Comparison of ENCODE assay signal across 9 cellular contexts in the genomic region with DNA sequence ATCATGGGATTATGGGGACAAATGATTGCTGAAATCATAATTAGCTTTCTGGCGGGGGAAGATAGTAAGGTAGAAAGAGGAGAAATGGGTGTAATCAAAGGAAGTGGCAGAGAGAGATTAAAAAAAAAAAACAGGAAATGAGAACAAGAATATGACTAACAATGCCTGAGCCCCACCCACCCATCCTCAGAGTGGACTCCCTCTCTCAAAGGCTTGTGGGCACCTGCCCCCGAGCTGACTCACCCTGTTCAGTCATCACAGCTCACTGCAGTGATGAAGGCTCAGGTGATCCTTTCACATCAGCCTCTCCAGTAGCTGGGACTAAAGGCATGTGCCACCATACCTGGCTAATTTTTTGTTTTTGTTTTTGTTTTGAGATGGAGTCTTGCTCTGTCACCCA. TPM values are rescaled to one million over a fixed set of nuclear protein-coding genes. Genes with fewer than 3 reads are reported as not detected.
A peak's percentile ranks its signal among the peaks of the same experiment; 100 is the strongest.
DNase-seq lines count a peak whose midpoint lies in the region; ATAC-seq, FAIRE-seq and TF ChIP-seq lines count a peak whose summit lies in the region.
"Had no signal": no experiment of that assay in that cellular context is flagged by ENCODE, and none has a peak within 500 bp of the region (broad histone marks: within the 10 kb centered on the region; RNA-seq: fewer than 3 reads in every experiment).

No MANE protein-coding gene starts in this region.

- no peaks in the 10 kb centered on the region for H4K20me1 ChIP-seq in keratinocyte (ENCODE audit: control insufficient read depth, extremely low read depth, insufficient read depth, low read length)

- peaks cover 47% of the 10 kb centered on the region for H3K4me1 Mint-ChIP-seq in activated naive CD8-positive, alpha-beta T cell treated with anti-CD3 and anti-CD28 coated beads for 36 hours

- no peak overlapping the region for H3K4me3 ChIP-seq in keratinocyte (ENCODE audit: control insufficient read depth in 2 of 3, extremely low read depth in 1 of 3, insufficient read depth in 2 of 3, low read depth in 1 of 3, low read length in 3 of 3)
- H3K4me3 ChIP-seq: SK-N-MC had no signal

- H3K27ac ChIP-seq in keratinocyte (ENCODE audit: control insufficient read depth, insufficient read depth, low read length), result peak overlapping the region; percentile 84
- H3K27ac ChIP-seq: SK-N-MC had no signal

- no peaks in the 10 kb centered on the region for H3K79me2 ChIP-seq in keratinocyte (ENCODE audit: control insufficient read depth, insufficient read depth, low read length)

- peak; percentile 91 for FAIRE-seq in keratinocyte (lab: Jason Lieb, UNC)

- DNase-seq in COLO829 (ENCODE audit: low spot score) (peak; percentile 66), GM20000 (ENCODE audit: low spot score) (peak; percentile 86), SW 1271 (lab: John Stamatoyannopoulos, UW) (peak; percentile 84 to 88), keratinocyte (ENCODE audit: low read depth, low spot score) (peak; percentile 94), GOT3 (lab: John Stamatoyannopoulos, UW) (no peak)
- DNase-seq in activated naive CD8-positive, alpha-beta T cell treated with anti-CD3 and anti-CD28 coated beads for 36 hours, result peak; percentile 91
- peak; percentile 89 for DNase-seq in stimulated activated CD8-positive, alpha-beta memory T cell treated with anti-CD3 and anti-CD28 coated beads, Interleukin-4, amount 100 ng/mL, for 48 hours

- H3K4me2 ChIP-seq in keratinocyte (ENCODE audit: control insufficient read depth, extremely low read depth, insufficient read depth, low read depth, low read length), result peak overlapping the region; percentile 35

- no peaks in the 10 kb centered on the region for H3K9me1 ChIP-seq in keratinocyte (ENCODE audit: control insufficient read depth, extremely low read depth, insufficient read depth, low read length)

- H3K4me1 ChIP-seq in keratinocyte (ENCODE audit: control insufficient read depth, extremely low read depth, insufficient read depth, low read length), result peaks cover 34% of the 10 kb centered on the region

- no peaks in the 10 kb centered on the region for H3K27me3 Mint-ChIP-seq in activated naive CD8-positive, alpha-beta T cell treated with anti-CD3 and anti-CD28 coated beads for 36 hours

- peak overlapping the region; percentile 93 for H3K27ac Mint-ChIP-seq in activated naive CD8-positive, alpha-beta T cell treated with anti-CD3 and anti-CD28 coated beads for 36 hours

- peak overlapping the region; percentile 40 for H3K4me3 Mint-ChIP-seq in activated naive CD8-positive, alpha-beta T cell treated with anti-CD3 and anti-CD28 coated beads for 36 hours

- no peaks in the 10 kb centered on the region for H3K9me3 ChIP-seq in keratinocyte (ENCODE audit: control insufficient read depth, low read depth, low read length)

- H3K9me3 Mint-ChIP-seq in activated naive CD8-positive, alpha-beta T cell treated with anti-CD3 and anti-CD28 coated beads for 36 hours, result peaks cover 9% of the 10 kb centered on the region

- peak; percentile 89 for ATAC-seq in HG03558 (IDR thresholded peaks at IDR 0.05; ENCODE audit: extremely low read depth, unreplicated experiment)

- no peaks in the 10 kb centered on the region for H3K27me3 ChIP-seq in keratinocyte (ENCODE audit: control insufficient read depth, extremely low read depth, insufficient read depth, low read length)

- TF ChIP-seq CTCF in GM20000 (IDR thresholded peaks at IDR 0.05; ENCODE audit: extremely low read depth, missing control alignments) (no peak), keratinocyte (optimal IDR thresholded peaks at IDR 0.05 in 1 of 3, IDR thresholded peaks at IDR 0.05 in 1 of 3, conservative IDR thresholded peaks at IDR 0.05 in 1 of 3; ENCODE audit: extremely low read depth in 1 of 3, insufficient read depth in 2 of 3, low read length in 3 of 3) (no peak)

- H2AFZ ChIP-seq in keratinocyte (ENCODE audit: control insufficient read depth, low read length), result no peak overlapping the region

- H3K36me3 Mint-ChIP-seq in activated naive CD8-positive, alpha-beta T cell treated with anti-CD3 and anti-CD28 coated beads for 36 hours, result peaks cover 24% of the 10 kb centered on the region

- H3K36me3 ChIP-seq in keratinocyte (ENCODE audit: control insufficient read depth in 2 of 2, extremely low read depth in 1 of 2, insufficient read depth in 2 of 2, low read length in 2 of 2), result peaks cover 2 to 11% of the 10 kb centered on the region in 2 experiments

- dilution Hi-C loops in keratinocyte (cut with MboI; ENCODE audit: extremely low pct_ligation_motif_present, low sequenced_read_pairs), result no loop called here

- H3K9ac ChIP-seq in keratinocyte (ENCODE audit: control insufficient read depth, extremely low read depth, insufficient read depth, low read length), result peak overlapping the region; percentile 42

RNA-seq across cellular contexts. Expression of a gene that starts 26.4 kb away (rescaled TPM):
- 1,000 to 10,000 TPM; 3,217 to 3,223 TPM for total RNA-seq in activated naive CD8-positive, alpha-beta T cell treated with anti-CD3 and anti-CD28 coated beads for 36 hours
- 3,409 to 8,174 TPM (median 5,358 TPM) in 3 replicates for polyA plus RNA-seq in keratinocyte
- polyA plus RNA-seq in keratinocyte (2011; ENCODE audit: low read depth), result 7,356 TPM
- 5,519 and 7,789 TPM in 2 replicates for polyA plus RNA-seq in keratinocyte (2011; cell fraction: cytosol; rRNA removed)
- 862 and 1,110 TPM in 2 replicates for polyA plus RNA-seq in keratinocyte (2011; cell fraction: nucleus; rRNA removed)
- 3,680 and 8,566 TPM in 2 replicates for polyA plus RNA-seq in keratinocyte (2012; ENCODE audit: low replicate concordance)
- 719 to 1,720 TPM (median 1,132 TPM) in 3 replicates for polyA minus RNA-seq in keratinocyte
- 1,849 TPM for polyA minus RNA-seq in keratinocyte (2011; cell fraction: cytosol; rRNA and poly(A)+ RNA removed)
- 199 and 344 TPM in 2 replicates for polyA minus RNA-seq in keratinocyte (2011; cell fraction: nucleus; rRNA and poly(A)+ RNA removed)

RNA-seq across cellular contexts. Expression of a gene that starts 50.8 kb away (rescaled TPM):
- 10 to 100 TPM; 21.7 to 22.0 TPM for total RNA-seq in activated naive CD8-positive, alpha-beta T cell treated with anti-CD3 and anti-CD28 coated beads for 36 hours
- 21.4 to 26.8 TPM (median 24.5 TPM) in 3 replicates for polyA plus RNA-seq in keratinocyte
- 20.1 TPM for polyA plus RNA-seq in keratinocyte (2011; ENCODE audit: low read depth)
- polyA plus RNA-seq in keratinocyte (2011; cell fraction: cytosol; rRNA removed), result 18.5 and 29.4 TPM in 2 replicates
- polyA plus RNA-seq in keratinocyte (2011; cell fraction: nucleus; rRNA removed), result 20.8 and 21.6 TPM in 2 replicates
- 10.6 and 19.4 TPM in 2 replicates for polyA plus RNA-seq in keratinocyte (2012; ENCODE audit: low replicate concordance)
- polyA minus RNA-seq in keratinocyte, result 26.0 to 49.0 TPM (median 46.0 TPM) in 3 replicates
- 19.0 TPM for polyA minus RNA-seq in keratinocyte (2011; cell fraction: cytosol; rRNA and poly(A)+ RNA removed)
- 11.8 and 33.2 TPM in 2 replicates for polyA minus RNA-seq in keratinocyte (2011; cell fraction: nucleus; rRNA and poly(A)+ RNA removed)
